Comparison of ENCODE assay signal across 15 cellular contexts in the genomic region with DNA sequence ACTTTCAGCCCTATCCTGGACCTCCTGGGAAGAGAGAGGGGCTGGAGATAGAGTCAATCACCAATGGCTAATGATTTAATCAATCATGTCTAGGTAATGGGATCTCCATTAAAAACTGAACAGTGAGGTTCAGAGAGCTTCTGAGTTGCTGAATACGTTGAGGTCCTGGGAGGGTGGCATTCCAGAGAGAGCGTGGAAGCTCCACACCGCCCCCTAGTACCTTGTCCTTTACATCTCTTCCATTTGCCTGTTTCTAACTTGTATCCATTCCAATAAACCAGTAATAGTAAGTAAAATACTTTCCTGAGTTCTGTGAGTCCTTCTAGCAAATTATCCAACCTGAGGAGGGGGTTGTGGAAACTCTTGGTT.
DNase-seq lines count a peak whose midpoint lies in the region; ATAC-seq and TF ChIP-seq lines count a peak whose summit lies in the region.
"Had no signal": no experiment of that assay in that cellular context is flagged by ENCODE, and none has a peak within 500 bp of the region (broad histone marks: within the 10 kb centered on the region; RNA-seq: fewer than 3 reads in every experiment).

No MANE protein-coding gene starts in this region.

- no peak overlapping the region for H3K27ac ChIP-seq in WERI-Rb-1
- H3K27ac ChIP-seq in left lung, result no peak overlapping the region
- H3K27ac ChIP-seq: SJCRH30 had no signal

- DNase-seq in ELF-1 (ENCODE audit: low read depth, low spot score), result peak; percentile 62
- DNase-seq in HuH-7 (ENCODE audit: low spot score), result peak; percentile 72
- DNase-seq in WERI-Rb-1, result no peak
- DNase-seq in left lung, result no peak
- DNase-seq in NCI-H2171 treated with DMSO at 0.1 percent for 48 hours (lab: John Stamatoyannopoulos, UW), result no peak
- no peak for DNase-seq in DMS153 treated with DMSO at 0.1 percent for 48 hours (lab: John Stamatoyannopoulos, UW; ENCODE audit: unreplicated experiment)
- no peak for DNase-seq in D341Med (ENCODE audit: low spot score)
- no peak for DNase-seq in activated effector memory CD4-positive, alpha-beta T cell treated with anti-CD3 and anti-CD28 coated beads, Interleukin-2, amount 50 U/mL, for 16 hours
- DNase-seq: activated CD4-positive, alpha-beta T cell treated with anti-CD3 and anti-CD28 coated beads, Interleukin-2, amount 10 ng/mL, durations not matched to agents 7 days and 5 days; activated naive CD4-positive, alpha-beta T cell treated with anti-CD3 and anti-CD28 coated beads for 36 hours; DND-41; NCI-H345; stimulated activated naive CD4-positive, alpha-beta T cell had no signal

- H3K36me3 ChIP-seq in WERI-Rb-1, result no peaks in the 10 kb centered on the region
- no peaks in the 10 kb centered on the region for H3K36me3 ChIP-seq in left lung
- H3K36me3 ChIP-seq: SJCRH30 had no signal

- peak; percentile 49 for ATAC-seq in left lung
- ATAC-seq: left lobe of liver had no signal

- peak; percentile 69 for TF ChIP-seq CTCF in WERI-Rb-1 (IDR thresholded peaks at IDR 0.05; ENCODE audit: low read depth, low read length)
- peak in 1 of 2 donors; percentile 16 for TF ChIP-seq CTCF in left lung (IDR thresholded peaks at IDR 0.05)

- no peaks in the 10 kb centered on the region for H3K27me3 ChIP-seq in WERI-Rb-1 (ENCODE audit: insufficient read depth, low read depth, severe bottlenecking)
- H3K27me3 ChIP-seq in left lung, result no peaks in the 10 kb centered on the region

- peaks cover 3 to 19% of the 10 kb centered on the region in 2 donors for H3K4me1 ChIP-seq in left lung

- no peaks in the 10 kb centered on the region for H3K9me3 ChIP-seq in WERI-Rb-1 (ENCODE audit: severe bottlenecking)
- H3K9me3 ChIP-seq in left lung, result no peaks in the 10 kb centered on the region
- H3K9me3 ChIP-seq: SJCRH30 had no signal

- H3K4me3 ChIP-seq in WERI-Rb-1 (ENCODE audit: low read depth, low read length), result no peak overlapping the region
- no peak overlapping the region for H3K4me3 ChIP-seq in left lung
- H3K4me3 ChIP-seq: SJCRH30 had no signal

- intact Hi-C loops in left lung (cut with DNase I), result no loop called here

Comparison
In these comparisons a context has a peak if more than half of its experiments do, and no peak if none do; other contexts are left out.
1. DNase-seq: peak in ELF-1 (single experiment) and HuH-7 (single experiment); none in WERI-Rb-1 (single experiment), left lung (0 of 2), NCI-H2171 treated with DMSO at 0.1 percent for 48 hours (single experiment), DMS153 treated with DMSO at 0.1 percent for 48 hours (single experiment), D341Med (single experiment) and activated effector memory CD4-positive, alpha-beta T cell treated with anti-CD3 and anti-CD28 coated beads, Interleukin-2, amount 50 U/mL, for 16 hours (single experiment).